19 cellular contexts compared by ENCODE assay signal in genomic region chr7:116910367-116910766, GRCh38.
"Had no signal": no experiment of that assay in that cellular context is flagged by ENCODE, and none has a peak within 500 bp of the region (broad histone marks: within the 10 kb centered on the region; RNA-seq: fewer than 3 reads in every experiment).

No MANE protein-coding gene starts in this region.

- H3K27me3 ChIP-seq: dorsolateral prefrontal cortex, left lung, pancreas had no signal

- H3K4me3 Mint-ChIP-seq: naive B cell, nephron had no signal

- H3K4me3 ChIP-seq: coronary artery, dorsolateral prefrontal cortex, left lung, lung, pancreas had no signal

- H3K27ac Mint-ChIP-seq: naive B cell, nephron, progenitor cell of endocrine pancreas had no signal

- H3K4me1 Mint-ChIP-seq: naive B cell, nephron had no signal

- ATAC-seq: left lung, pancreas, sciatic nerve had no signal

- H3K9me3 Mint-ChIP-seq: naive B cell had no signal

- H3K9me3 ChIP-seq: left lung, pancreas had no signal

- FAIRE-seq: keratinocyte, pancreas, small intestine had no signal

- H3K27me3 Mint-ChIP-seq: naive B cell, progenitor cell of endocrine pancreas had no signal

- DNase-seq: dorsolateral prefrontal cortex; effector CD8-positive, alpha-beta T cell; foreskin melanocyte; left lung; mesenchymal stem cell; midbrain; naive B cell; occipital lobe; pancreas; small intestine; stimulated activated CD4-positive, alpha-beta T cell treated with anti-CD3 and anti-CD28 coated beads, Interleukin-2, amount 100 ng/mL, for 48 hours; stimulated activated naive CD4-positive, alpha-beta T cell treated with Interleukin-2 at 50 U/mL for 16 hours; trophoblast cell had no signal

- H3K4me1 ChIP-seq: pancreas had no signal

- H3K27ac ChIP-seq: coronary artery, dorsolateral prefrontal cortex, left lung, pancreas had no signal
